12 cellular contexts compared by ENCODE assay signal in genomic region chr9:109086221-109086620, GRCh38. TPM values are rescaled to one million over a fixed set of nuclear protein-coding genes. Genes with fewer than 3 reads are reported as not detected.
DNase-seq lines count a peak whose midpoint lies in the region; ATAC-seq and TF ChIP-seq lines count a peak whose summit lies in the region.
"Had no signal": no experiment of that assay in that cellular context is flagged by ENCODE, and none has a peak within 500 bp of the region (broad histone marks: within the 10 kb centered on the region; RNA-seq: fewer than 3 reads in every experiment).

No MANE protein-coding gene starts in this region.

- H3K36me3 ChIP-seq in left lung = peaks cover 0 to 50% of the 10 kb centered on the region in 2 donors

- TF ChIP-seq POLR2A in NB4 (IDR thresholded peaks at IDR 0.05; ENCODE audit: extremely low read depth, insufficient read length) = no peak

- H3K4me1 ChIP-seq in left lung = no peaks in the 10 kb centered on the region
- H3K4me1 ChIP-seq: gastrocnemius medialis had no signal

- TF ChIP-seq CTCF in NB4 (IDR thresholded peaks at IDR 0.05; ENCODE audit: low read depth, low read length) = no peak
- TF ChIP-seq CTCF in left lung (IDR thresholded peaks at IDR 0.05) = no peak
- no peak for TF ChIP-seq CTCF in dorsolateral prefrontal cortex (IDR thresholded peaks at IDR 0.05 in 54 of 56, conservative IDR thresholded peaks at IDR 0.05 in 2 of 56; ENCODE audit: low read depth in 1 of 56, partially characterized antibody in 56 of 56)

- ATAC-seq in GM18511 (IDR thresholded peaks at IDR 0.05; ENCODE audit: unreplicated experiment) (peak; percentile 97), left lung (peak; percentile 38), HG02588 (IDR thresholded peaks at IDR 0.05; ENCODE audit: unreplicated experiment) (no peak)

- no peak overlapping the region for H3K4me3 ChIP-seq in NB4 (ENCODE audit: low read depth, low read length)
- H3K4me3 ChIP-seq in left lung = no peak overlapping the region
- H3K4me3 ChIP-seq in dorsolateral prefrontal cortex = no peak overlapping the region
- H3K4me3 ChIP-seq: gastrocnemius medialis had no signal

- H3K27me3 ChIP-seq in left lung (no peaks in the 10 kb centered on the region), dorsolateral prefrontal cortex (no peaks in the 10 kb centered on the region)
- H3K27me3 ChIP-seq: gastrocnemius medialis had no signal

- intact Hi-C loops in left lung (cut with DNase I) (no loop called here), dorsolateral prefrontal cortex (cut with DNase I) (no loop called here)

- no peaks in the 10 kb centered on the region for H3K9me3 ChIP-seq in left lung
- H3K9me3 ChIP-seq: gastrocnemius medialis had no signal

- H3K27ac ChIP-seq in left lung = no peak overlapping the region
- no peak overlapping the region for H3K27ac ChIP-seq in dorsolateral prefrontal cortex
- H3K27ac ChIP-seq: gastrocnemius medialis had no signal

- peak; percentile 51 for DNase-seq in HCEC 1CT
- peak; percentile 27 for DNase-seq in NB4 (ENCODE audit: low read depth)
- DNase-seq in left lung = no peak
- no peak for DNase-seq in dorsolateral prefrontal cortex
- DNase-seq in iPS-NIHi11 (ENCODE audit: low spot score) = no peak
- no peak for DNase-seq in dedifferentiated amniotic fluid mesenchymal stem cell (ENCODE audit: extremely low spot score)
- DNase-seq: DND-41; gastrocnemius medialis; NCI-H2029; stimulated activated CD4-positive, alpha-beta T cell treated with anti-CD3 and anti-CD28 coated beads, Interleukin-4, amount 100 ng/mL, for 4 hours had no signal

RNA-seq across cellular contexts. Expression of gene TMEM245, which starts 33.5 kb away (rescaled TPM):
- total RNA-seq in left lung = 10 to 100 TPM; 61.0 to 88.1 TPM
- total RNA-seq in dorsolateral prefrontal cortex = 100 to 1,000 TPM in 1 of 120 experiments, 10 to 100 TPM in 119; 53.4 to 104 (median 72.3) TPM

Comparison
In these comparisons a context has a peak if more than half of its experiments do, and no peak if none do; other contexts are left out.
1. DNase-seq: peak in HCEC 1CT (single experiment) and NB4 (single experiment); none in left lung (0 of 2), dorsolateral prefrontal cortex (0 of 10), iPS-NIHi11 (single experiment) and dedifferentiated amniotic fluid mesenchymal stem cell (single experiment).